In genomic region chr6:15628499-15629131, GRCh38 we compare ENCODE assay signal across 9 cellular contexts. TPM values are rescaled to one million over a fixed set of nuclear protein-coding genes. Genes with fewer than 3 reads are reported as not detected.
DNase-seq lines count a peak whose midpoint lies in the region; ATAC-seq lines count a peak whose summit lies in the region.
"Had no signal": no experiment of that assay in that cellular context is flagged by ENCODE, and none has a peak within 500 bp of the region (broad histone marks: within the 10 kb centered on the region; RNA-seq: fewer than 3 reads in every experiment).

No MANE protein-coding gene starts in this region.

- H4K91ac ChIP-seq in neuronal stem cell (ENCODE audit: low read depth, low read length, poor library complexity), result no peak overlapping the region

- peak overlapping the region; percentile 27 for H3K27ac Mint-ChIP-seq in activated CD8-positive, alpha-beta T cell treated with anti-CD3 and anti-CD28 coated beads, Interleukin-2, amount 10 ng/mL, durations not matched to agents 7 days and 5 days
- peak overlapping the region; percentile 31 for H3K27ac Mint-ChIP-seq in stimulated activated naive B cell treated with anti-CD40 and anti-IgM and Interleukin-4, amounts not matched to agents 10 μg/mL and 1 μg/mL and 100 μg/mL, for 72 hours

- peak; percentile 38 for DNase-seq in NK-92 treated with Interleukin-12 subunit alpha and Interleukin-12 subunit beta, amount 100 ng/mL, for 24 hours (lab: John Stamatoyannopoulos, UW)
- DNase-seq in NK-92 (lab: John Stamatoyannopoulos, UW; ENCODE audit: unreplicated experiment) (no peak), hepatic stellate cell (ENCODE audit: low spot score) (peak; percentile 23), neuronal stem cell (ENCODE audit: low spot score) (no peak), NCI-H2029 treated with DMSO at 0.1 percent for 48 hours (lab: John Stamatoyannopoulos, UW) (no peak)
- DNase-seq in activated CD8-positive, alpha-beta T cell treated with anti-CD3 and anti-CD28 coated beads, Interleukin-2, amount 10 ng/mL, durations not matched to agents 7 days and 5 days, result peak; percentile 63
- DNase-seq in stimulated activated naive B cell treated with anti-CD40 and anti-IgM and Interleukin-4, amounts not matched to agents 10 μg/mL and 1 μg/mL and 100 μg/mL, for 72 hours, result no peak

- H3K36me3 Mint-ChIP-seq in activated CD8-positive, alpha-beta T cell treated with anti-CD3 and anti-CD28 coated beads, Interleukin-2, amount 10 ng/mL, durations not matched to agents 7 days and 5 days (ENCODE audit: low read depth), result peaks cover 16% of the 10 kb centered on the region
- peaks cover 8 to 16% of the 10 kb centered on the region in 2 donors for H3K36me3 Mint-ChIP-seq in stimulated activated naive B cell treated with anti-CD40 and anti-IgM and Interleukin-4, amounts not matched to agents 10 μg/mL and 1 μg/mL and 100 μg/mL, for 72 hours

- WGBS in neuronal stem cell (ENCODE audit: extremely low coverage in 2 of 2, insufficient read length in 2 of 2, insufficient replicate concordance in 1 of 2), 2 donors, result no CpG with 5 or more reads among the region's 7 CpGs

- POLR2A ChIA-PET in activated CD8-positive, alpha-beta T cell treated with anti-CD3 and anti-CD28 coated beads, Interleukin-2, amount 10 ng/mL, durations not matched to agents 7 days and 5 days (lab: Charles Lee), result no interaction called here

- ATAC-seq in activated CD8-positive, alpha-beta T cell treated with anti-CD3 and anti-CD28 coated beads, Interleukin-2, amount 10 ng/mL, durations not matched to agents 7 days and 5 days, result peak; percentile 61
- no peak for ATAC-seq in stimulated activated naive B cell treated with anti-CD40 and anti-IgM and Interleukin-4, amounts not matched to agents 10 μg/mL and 1 μg/mL and 100 μg/mL, for 72 hours (replicated peaks)
- ATAC-seq in GM21381 (IDR thresholded peaks at IDR 0.05; ENCODE audit: unreplicated experiment), result no peak

- H2AK5ac ChIP-seq in neuronal stem cell (ENCODE audit: low read depth, low read length), result no peak overlapping the region

- H4K8ac ChIP-seq in neuronal stem cell (ENCODE audit: low read depth, low read length), result no peak overlapping the region

- no peak overlapping the region for H2BK120ac ChIP-seq in neuronal stem cell (ENCODE audit: low read depth, low read length)

- no peaks in the 10 kb centered on the region for H3K79me1 ChIP-seq in neuronal stem cell (ENCODE audit: low read depth, low read length)

- CTCF ChIA-PET in activated CD8-positive, alpha-beta T cell treated with anti-CD3 and anti-CD28 coated beads, Interleukin-2, amount 10 ng/mL, durations not matched to agents 7 days and 5 days (lab: Charles Lee), result interaction anchor here (0.8 to 1.0 kb wide), 3 partner anchors 15 to 551 kb away, joined by 3 to 5 read pairs (median 3); no protein-coding TSS in a partner anchor

- H3K27ac ChIP-seq in neuronal stem cell (replicated peaks; ENCODE audit: low read length), result no peak overlapping the region
- H3K27ac ChIP-seq: HL-60 had no signal

- peak overlapping the region; percentile 20 for H3K4me3 Mint-ChIP-seq in activated CD8-positive, alpha-beta T cell treated with anti-CD3 and anti-CD28 coated beads, Interleukin-2, amount 10 ng/mL, durations not matched to agents 7 days and 5 days
- no peak overlapping the region for H3K4me3 Mint-ChIP-seq in stimulated activated naive B cell treated with anti-CD40 and anti-IgM and Interleukin-4, amounts not matched to agents 10 μg/mL and 1 μg/mL and 100 μg/mL, for 72 hours

- no peak overlapping the region for H3K4me2 ChIP-seq in neuronal stem cell (ENCODE audit: insufficient read depth, low read length, poor library complexity, severe bottlenecking)

- H3K9ac ChIP-seq in neuronal stem cell (ENCODE audit: low read depth, low read length, poor library complexity), result no peak overlapping the region

- no peak overlapping the region for H2AFZ ChIP-seq in neuronal stem cell (ENCODE audit: low read length)

- H2BK15ac ChIP-seq in neuronal stem cell (ENCODE audit: low read length), result no peak overlapping the region

- H3K9me3 ChIP-seq in neuronal stem cell (replicated peaks in 1 of 2; ENCODE audit: control insufficient read depth in 2 of 2, insufficient read depth in 1 of 2, low read depth in 1 of 2, low read length in 2 of 2), result no peaks in the 10 kb centered on the region

- no peaks in the 10 kb centered on the region for H3K4me1 ChIP-seq in neuronal stem cell (ENCODE audit: control insufficient read depth in 2 of 2, insufficient read depth in 1 of 2, low read depth in 1 of 2, low read length in 2 of 2)

- H2BK5ac ChIP-seq in neuronal stem cell (ENCODE audit: low read length), result no peak overlapping the region

- peaks cover 25% of the 10 kb centered on the region for H3K4me1 Mint-ChIP-seq in activated CD8-positive, alpha-beta T cell treated with anti-CD3 and anti-CD28 coated beads, Interleukin-2, amount 10 ng/mL, durations not matched to agents 7 days and 5 days (ENCODE audit: low read depth)
- H3K4me1 Mint-ChIP-seq in stimulated activated naive B cell treated with anti-CD40 and anti-IgM and Interleukin-4, amounts not matched to agents 10 μg/mL and 1 μg/mL and 100 μg/mL, for 72 hours, result peaks cover 5 to 13% of the 10 kb centered on the region in 2 donors

- no peak overlapping the region for H2BK12ac ChIP-seq in neuronal stem cell (ENCODE audit: low read length)

- H3K14ac ChIP-seq in neuronal stem cell (ENCODE audit: low read length), result no peak overlapping the region

- no peak overlapping the region for H3K4ac ChIP-seq in neuronal stem cell (ENCODE audit: low read length)

- H3K23ac ChIP-seq in neuronal stem cell (ENCODE audit: low read depth, low read length, poor library complexity), result no peak overlapping the region

- no peaks in the 10 kb centered on the region for H3K27me3 Mint-ChIP-seq in activated CD8-positive, alpha-beta T cell treated with anti-CD3 and anti-CD28 coated beads, Interleukin-2, amount 10 ng/mL, durations not matched to agents 7 days and 5 days (ENCODE audit: low read depth)
- H3K27me3 Mint-ChIP-seq in stimulated activated naive B cell treated with anti-CD40 and anti-IgM and Interleukin-4, amounts not matched to agents 10 μg/mL and 1 μg/mL and 100 μg/mL, for 72 hours, result no peaks in the 10 kb centered on the region

- no peaks in the 10 kb centered on the region for H3K27me3 ChIP-seq in neuronal stem cell (ENCODE audit: control insufficient read depth in 3 of 3, insufficient read depth in 3 of 3, low read depth in 1 of 3, low read length in 3 of 3)

- no peak overlapping the region for H3K4me3 ChIP-seq in neuronal stem cell (ENCODE audit: low read length in 2 of 2)

- no peak overlapping the region for H3K18ac ChIP-seq in neuronal stem cell (ENCODE audit: low read length)

- H3K36me3 ChIP-seq in neuronal stem cell (replicated peaks in 1 of 2; ENCODE audit: control insufficient read depth in 2 of 2, insufficient read depth in 2 of 2, low read length in 2 of 2), result no peaks in the 10 kb centered on the region

- no peaks in the 10 kb centered on the region for H3K9me3 Mint-ChIP-seq in activated CD8-positive, alpha-beta T cell treated with anti-CD3 and anti-CD28 coated beads, Interleukin-2, amount 10 ng/mL, durations not matched to agents 7 days and 5 days (ENCODE audit: insufficient read depth)
- H3K9me3 Mint-ChIP-seq in stimulated activated naive B cell treated with anti-CD40 and anti-IgM and Interleukin-4, amounts not matched to agents 10 μg/mL and 1 μg/mL and 100 μg/mL, for 72 hours, result no peaks in the 10 kb centered on the region

RNA-seq across cellular contexts. Expression of gene DTNBP1, which starts 34.2 kb away (rescaled TPM):
- 10 to 100 TPM; 17.7 to 19.0 TPM for total RNA-seq in activated CD8-positive, alpha-beta T cell treated with anti-CD3 and anti-CD28 coated beads, Interleukin-2, amount 10 ng/mL, durations not matched to agents 7 days and 5 days
- polyA plus RNA-seq in neuronal stem cell (2013, experiment 1 of 2), result 18.1 TPM
- 17.7 TPM for polyA plus RNA-seq in neuronal stem cell (2013, experiment 2 of 2)

Comparison
In these comparisons a context has a peak if more than half of its experiments do, and no peak if none do; other contexts are left out.
1. DNase-seq: peak in NK-92 treated with Interleukin-12 subunit alpha and Interleukin-12 subunit beta, amount 100 ng/mL, for 24 hours (single experiment), activated CD8-positive, alpha-beta T cell treated with anti-CD3 and anti-CD28 coated beads, Interleukin-2, amount 10 ng/mL, durations not matched to agents 7 days and 5 days (single experiment) and hepatic stellate cell (single experiment); none in NK-92 (single experiment), stimulated activated naive B cell treated with anti-CD40 and anti-IgM and Interleukin-4, amounts not matched to agents 10 μg/mL and 1 μg/mL and 100 μg/mL, for 72 hours (single experiment), neuronal stem cell (single experiment) and NCI-H2029 treated with DMSO at 0.1 percent for 48 hours (single experiment).